In genomic region chr10:132538031-132538789, GRCh38 we compare ENCODE assay signal across 8 cellular contexts. TPM values are rescaled to one million over a fixed set of nuclear protein-coding genes. Genes with fewer than 3 reads are reported as not detected.
A peak's percentile ranks its signal among the peaks of the same experiment; 100 is the strongest.
DNase-seq lines count a peak whose midpoint lies in the region; ATAC-seq and TF ChIP-seq lines count a peak whose summit lies in the region.

No MANE protein-coding gene starts in this region.

- POLR2A ChIA-PET in SK-N-SH (lab: Yijun Ruan, JAX): no interaction called here

- H3K4me2 ChIP-seq in SK-N-SH: peak overlapping the region; percentile 98

- TF ChIP-seq POLR2A in sigmoid colon (IDR thresholded peaks at IDR 0.05): no peak

- peak overlapping the region; percentile 89 for H3K4me3 Mint-ChIP-seq in activated T-cell treated with anti-CD3 and anti-CD28 coated beads, Interleukin-2, amount 50 U/mL, for 4 hours

- H4K20me1 ChIP-seq in SK-N-SH (ENCODE audit: insufficient read depth): peaks cover 25% of the 10 kb centered on the region

- no peaks in the 10 kb centered on the region for H3K27me3 Mint-ChIP-seq in activated T-cell treated with anti-CD3 and anti-CD28 coated beads, Interleukin-2, amount 50 U/mL, for 4 hours (ENCODE audit: low read depth)

- WGBS in SK-N-SH (ENCODE audit: low lambda C conversion rate): 15% methylated on average over 29 of the region's 42 CpGs
- 4 to 5% methylated on average over 30 to 42 of the region's 42 CpGs for WGBS in heart right ventricle, 2 donors
- 4 to 9% methylated on average over 42 of the region's 42 CpGs for WGBS in sigmoid colon, 2 donors

- no peaks in the 10 kb centered on the region for H3K9me2 ChIP-seq in SK-N-SH

- no peak overlapping the region for H2AFZ ChIP-seq in SK-N-SH (ENCODE audit: low read depth)

- H3K4me1 Mint-ChIP-seq in activated T-cell treated with anti-CD3 and anti-CD28 coated beads, Interleukin-2, amount 50 U/mL, for 4 hours (ENCODE audit: low read depth): peaks cover 53% of the 10 kb centered on the region

- CTCF ChIA-PET in SK-N-SH (lab: Yijun Ruan, JAX): interaction anchor here (1.6 kb wide), 1 partner anchor 80 kb away, joined by 3 read pairs; no protein-coding TSS in a partner anchor

- no peaks in the 10 kb centered on the region for H3K9me3 Mint-ChIP-seq in activated T-cell treated with anti-CD3 and anti-CD28 coated beads, Interleukin-2, amount 50 U/mL, for 4 hours

- no peak for TF ChIP-seq CTCF in SK-N-SH (IDR thresholded peaks at IDR 0.05)
- no peak for TF ChIP-seq CTCF in heart right ventricle (IDR thresholded peaks at IDR 0.05)
- no peak for TF ChIP-seq CTCF in sigmoid colon (IDR thresholded peaks at IDR 0.05)

- peaks cover 54% of the 10 kb centered on the region for H3K79me2 ChIP-seq in SK-N-SH (ENCODE audit: insufficient read depth)

- DNase-seq in SK-N-SH: no peak
- DNase-seq in activated T-cell treated with anti-CD3 and anti-CD28 coated beads, Interleukin-2, amount 50 U/mL, for 4 hours: no peak
- no peak for DNase-seq in heart right ventricle
- DNase-seq in sigmoid colon: peak; percentile 80
- no peak for DNase-seq in NCI-H2107 treated with DMSO at 0.1 percent for 48 hours (lab: John Stamatoyannopoulos, UW; ENCODE audit: unreplicated experiment)
- no peak for DNase-seq in GF-D8 (lab: John Stamatoyannopoulos, UW)
- DNase-seq in effector CD4-positive, alpha-beta T cell: no peak

- peaks cover 3% of the 10 kb centered on the region for H3K36me3 Mint-ChIP-seq in activated T-cell treated with anti-CD3 and anti-CD28 coated beads, Interleukin-2, amount 50 U/mL, for 4 hours (ENCODE audit: insufficient read depth)

- H3K36me3 ChIP-seq in SK-N-SH (replicated peaks in 1 of 2; ENCODE audit: control insufficient read depth in 1 of 2, insufficient read depth in 2 of 2, low read length in 1 of 2): no peaks in the 10 kb centered on the region
- peaks cover 0 to 5% (median 0%) of the 10 kb centered on the region in 9 donors for H3K36me3 ChIP-seq in heart right ventricle
- no peaks in the 10 kb centered on the region for H3K36me3 ChIP-seq in sigmoid colon

- no peak for ATAC-seq in SK-N-SH treated with all-trans-retinoic acid at 6 μM for 48 hours
- no peak for ATAC-seq in activated T-cell treated with anti-CD3 and anti-CD28 coated beads, Interleukin-2, amount 50 U/mL, for 4 hours
- no peak for ATAC-seq in heart right ventricle

- no peaks in the 10 kb centered on the region for H3K9me3 ChIP-seq in SK-N-SH
- H3K9me3 ChIP-seq in heart right ventricle: no peaks in the 10 kb centered on the region
- H3K9me3 ChIP-seq in sigmoid colon: no peaks in the 10 kb centered on the region

- intact Hi-C loops in heart right ventricle (cut with DNase I): loop anchor here in 7 of 10 donors (2.0 to 10.0 kb wide), 8 partner anchors 49 to 99 kb away; no protein-coding TSS in a partner anchor
- intact Hi-C loops in sigmoid colon (cut with DNase I): loop anchor here (2.0 to 10.0 kb wide), 2 partner anchors 37 to 553 kb away; partner anchors contain the start of gene BNIP3

- TF ChIP-seq RAD21 in SK-N-SH (IDR thresholded peaks at IDR 0.05; ENCODE audit: low read length): no peak

- peak overlapping the region in 1 of 2 experiments; percentile 56; a peak in 1 of 4 replicates for H3K27ac ChIP-seq in SK-N-SH (ENCODE audit: low read depth in 2 of 2, low read length in 1 of 2)
- H3K27ac ChIP-seq in heart right ventricle: peak overlapping the region; percentile 56 to 91 (median 88)
- peak overlapping the region; percentile 90 to 93 (median 90) for H3K27ac ChIP-seq in sigmoid colon

- peak overlapping the region; percentile 73 to 82 for H3K4me3 ChIP-seq in SK-N-SH (ENCODE audit: low read depth in 2 of 2, low read length in 1 of 2)
- H3K4me3 ChIP-seq in heart right ventricle: peak overlapping the region; percentile 23 to 90 (median 82)
- H3K4me3 ChIP-seq in sigmoid colon: peak overlapping the region; percentile 72 to 86 (median 82)

- peak overlapping the region; percentile 85 for H3K9ac ChIP-seq in SK-N-SH

- peaks cover under 1% of the 10 kb centered on the region for H3F3A ChIP-seq in SK-N-SH (replicated peaks; ENCODE audit: insufficient read depth)

- peaks cover 16 to 44% of the 10 kb centered on the region in 2 experiments; a peak in 3 of 4 replicates for H3K4me1 ChIP-seq in SK-N-SH (ENCODE audit: control insufficient read depth in 1 of 2, insufficient read depth in 2 of 2, low read depth in 1 of 2, low read length in 1 of 2)
- peaks cover 24 to 66% (median 59%) of the 10 kb centered on the region in 9 donors for H3K4me1 ChIP-seq in heart right ventricle
- peaks cover 0 to 62% (median 59%) of the 10 kb centered on the region in 4 donors for H3K4me1 ChIP-seq in sigmoid colon

- TF ChIP-seq EP300 in SK-N-SH (IDR thresholded peaks at IDR 0.05; ENCODE audit: borderline replicate concordance in 1 of 2, low read depth in 1 of 2, low read length in 1 of 2) (no peak), sigmoid colon (IDR thresholded peaks at IDR 0.05) (no peak)

- H3K27me3 ChIP-seq in SK-N-SH (ENCODE audit: insufficient read depth) (no peaks in the 10 kb centered on the region), heart right ventricle (no peaks in the 10 kb centered on the region), sigmoid colon (no peaks in the 10 kb centered on the region)

TF ChIP-seq in SK-N-SH, 30 proteins besides CTCF, POLR2A, EP300 and RAD21:
- TF ChIP-seq TCF12 (IDR thresholded peaks at IDR 0.05): no peak
- no peak for TF ChIP-seq CHD2 (IDR thresholded peaks at IDR 0.05; ENCODE audit: low read length, partially characterized antibody)
- TF ChIP-seq NFIC (IDR thresholded peaks at IDR 0.05; ENCODE audit: borderline replicate concordance): no peak
- TF ChIP-seq USF1 (IDR thresholded peaks at IDR 0.05; ENCODE audit: borderline replicate concordance, low read depth): no peak
- TF ChIP-seq TAF1 (IDR thresholded peaks at IDR 0.05; ENCODE audit: borderline replicate concordance, low read depth, low read length): no peak
- no peak for TF ChIP-seq SIN3A (IDR thresholded peaks at IDR 0.05; ENCODE audit: borderline replicate concordance, low read depth, low read length)
- TF ChIP-seq USF2 (IDR thresholded peaks at IDR 0.05; ENCODE audit: borderline replicate concordance, low read depth, low read length): no peak
- TF ChIP-seq FOSL2 (IDR thresholded peaks at IDR 0.05; ENCODE audit: borderline replicate concordance, low read depth): no peak

TF ChIP-seq in SK-N-SH treated with all-trans-retinoic acid at 6 μM for 48 hours, 23 proteins besides CTCF, POLR2A, EP300 and RAD21 (continues in another document):
- TF ChIP-seq ARNTL (CRISPR knock-in tag; IDR thresholded peaks at IDR 0.05; ENCODE audit: borderline replicate concordance, low read depth) (no peak), ESRRG (CRISPR knock-in tag; IDR thresholded peaks at IDR 0.05) (no peak), ISL1 (CRISPR knock-in tag; IDR thresholded peaks at IDR 0.05) (no peak), POU6F1 (CRISPR knock-in tag; IDR thresholded peaks at IDR 0.05; ENCODE audit: borderline replicate concordance, low read depth) (no peak), ZNF8 (CRISPR knock-in tag; IDR thresholded peaks at IDR 0.05) (no peak), RARB (CRISPR knock-in tag; IDR thresholded peaks at IDR 0.05) (no peak), TCF4 (CRISPR knock-in tag; IDR thresholded peaks at IDR 0.05; ENCODE audit: borderline replicate concordance) (no peak), ZFP3 (CRISPR knock-in tag; IDR thresholded peaks at IDR 0.05) (no peak), TSHZ2 (CRISPR knock-in tag; IDR thresholded peaks at IDR 0.05) (no peak), GLIS3 (CRISPR knock-in tag; IDR thresholded peaks at IDR 0.05) (no peak), ZFP30 (CRISPR knock-in tag; IDR thresholded peaks at IDR 0.05) (no peak)

RNA-seq across cellular contexts. Expression of gene INPP5A, which starts 0.6 kb away (rescaled TPM):
- polyA plus RNA-seq in SK-N-SH (2012; rRNA removed): 12.0 and 12.9 TPM in 2 replicates
- polyA plus RNA-seq in SK-N-SH (2012; cell fraction: cytosol; rRNA removed): 11.2 and 11.8 TPM in 2 replicates
- 9.6 and 10.9 TPM in 2 replicates for polyA plus RNA-seq in SK-N-SH (2012; cell fraction: nucleus; rRNA removed)
- total RNA-seq in activated T-cell treated with anti-CD3 and anti-CD28 coated beads, Interleukin-2, amount 50 U/mL, for 4 hours: 1 to 10 TPM; 5.8 to 8.8 (median 6.9) TPM
- 100 to 1,000 TPM in 8 of 10 donors, 10 to 100 TPM in 2; 92.6 to 122 (median 109) TPM for total RNA-seq in heart right ventricle
- 10 to 100 TPM; 30.4 to 45.1 TPM for polyA plus RNA-seq in heart right ventricle
- 100 to 1,000 TPM; 100 to 132 (median 112) TPM for total RNA-seq in sigmoid colon
- polyA plus RNA-seq in sigmoid colon: 10 to 100 TPM; 17.6 to 21.0 (median 20.3) TPM

Comparison
In these comparisons a context has a peak if more than half of its experiments do, and no peak if none do; other contexts are left out.
1. RNA of gene INPP5A, which starts 0.6 kb away (total RNA-seq): 100 to 132 TPM in sigmoid colon and 92.6 to 122 TPM in heart right ventricle; 5.8 to 8.8 TPM in activated T-cell treated with anti-CD3 and anti-CD28 coated beads, Interleukin-2, amount 50 U/mL, for 4 hours; every median in the first group is over 4 times any median in the second.
2. Peak in every context shown above with its lines, with median percentiles within 50 percentile points of each other: H3K4me3 ChIP-seq.